Comparison of ENCODE assay signal across 14 cellular contexts in genomic region chr13:28582225-28582891, GRCh38.
DNase-seq lines count a peak whose midpoint lies in the region; ATAC-seq and TF ChIP-seq lines count a peak whose summit lies in the region.
"Had no signal": no experiment of that assay in that cellular context is flagged by ENCODE, and none has a peak within 500 bp of the region (broad histone marks: within the 10 kb centered on the region; RNA-seq: fewer than 3 reads in every experiment).

No MANE protein-coding gene starts in this region.

- peak overlapping the region; percentile 27; the same call in 1 of the 2 replicates for H3K9ac ChIP-seq in OCI-LY3 (ENCODE audit: low read length)
- H3K9ac ChIP-seq: KMS-11 had no signal

- H3K27me3 ChIP-seq in DOHH2 (ENCODE audit: control insufficient read depth, low read length) (peaks cover 7% of the 10 kb centered on the region), OCI-LY3 (ENCODE audit: low read depth, low read length) (no peaks in the 10 kb centered on the region), left lung (no peaks in the 10 kb centered on the region)

- peak overlapping the region; percentile 93 for H2AFZ ChIP-seq in OCI-LY3 (ENCODE audit: low read depth, low read length)

- 0 out of 2 replicates have a peak overlapping the region, but pooled peaks have one; percentile 11 for H3K4me2 ChIP-seq in DOHH2 (ENCODE audit: low read length)
- peak overlapping the region; percentile 59 for H3K4me2 ChIP-seq in OCI-LY3 (ENCODE audit: low read length)
- H3K4me2 ChIP-seq: KMS-11 had no signal

- TF ChIP-seq CTCF in DOHH2 (IDR thresholded peaks at IDR 0.05; ENCODE audit: low read depth, low read length, poor library complexity, severe bottlenecking) (no peak), OCI-LY3 (IDR thresholded peaks at IDR 0.05; ENCODE audit: low read depth, low read length) (no peak), left lung (IDR thresholded peaks at IDR 0.05) (no peak)

- peak; percentile 54 for ATAC-seq in GM18909 (IDR thresholded peaks at IDR 0.05; ENCODE audit: poor library complexity, unreplicated experiment)
- peak; percentile 15 for ATAC-seq in left lung

- H3K9me3 ChIP-seq in DOHH2 (ENCODE audit: control insufficient read depth, insufficient read depth, low read length) (no peaks in the 10 kb centered on the region), OCI-LY3 (ENCODE audit: insufficient read depth, low read length) (no peaks in the 10 kb centered on the region), left lung (no peaks in the 10 kb centered on the region)

- H3K79me2 ChIP-seq in DOHH2 (ENCODE audit: control insufficient read depth, low read length) (no peaks in the 10 kb centered on the region), OCI-LY3 (ENCODE audit: low read length) (no peaks in the 10 kb centered on the region)

- H4K20me1 ChIP-seq in DOHH2 (ENCODE audit: control insufficient read depth, insufficient read depth, low read depth, low read length): no peaks in the 10 kb centered on the region
- H4K20me1 ChIP-seq in OCI-LY3 (ENCODE audit: insufficient read depth, low read length): no peaks in the 10 kb centered on the region

- H3K4me1 ChIP-seq in DOHH2 (ENCODE audit: control insufficient read depth, low read length): peaks cover 18% of the 10 kb centered on the region
- peaks cover 40% of the 10 kb centered on the region for H3K4me1 ChIP-seq in OCI-LY3 (ENCODE audit: low read length)
- peaks cover 0 to 23% of the 10 kb centered on the region in 2 donors for H3K4me1 ChIP-seq in left lung

- H3K9me2 ChIP-seq in DOHH2 (replicated peaks; ENCODE audit: control insufficient read depth, low read length): no peaks in the 10 kb centered on the region

- H3F3A ChIP-seq in DOHH2 (ENCODE audit: control insufficient read depth, insufficient read depth): no peaks in the 10 kb centered on the region

- H3K4me3 ChIP-seq in DOHH2 (ENCODE audit: low read length) (no peak overlapping the region), OCI-LY3 (ENCODE audit: low read length) (peak overlapping the region; percentile 20), left lung (no peak overlapping the region)
- H3K4me3 ChIP-seq: dorsolateral prefrontal cortex had no signal

- no peak for DNase-seq in left lung
- no peak for DNase-seq in NCI-H2171 (lab: John Stamatoyannopoulos, UW)
- DNase-seq in activated CD8-positive, alpha-beta memory T cell treated with anti-CD3 and anti-CD28 coated beads, Interleukin-2, amount 50 U/mL, for 48 hours: no peak
- no peak for DNase-seq in NCI-H187 (lab: John Stamatoyannopoulos, UW)
- DNase-seq: activated B cell treated with CpG ODN at 0.5 μM for 24 hours; activated naive CD4-positive, alpha-beta T cell; dorsolateral prefrontal cortex; mammary epithelial cell; NCI-H345; Right ventricle myocardium superior had no signal

- intact Hi-C loops in left lung (cut with DNase I): no loop called here

- H3K36me3 ChIP-seq in DOHH2 (ENCODE audit: control insufficient read depth, low read length) (no peaks in the 10 kb centered on the region), OCI-LY3 (replicated peaks; ENCODE audit: low read depth, low read length) (no peaks in the 10 kb centered on the region), left lung (no peaks in the 10 kb centered on the region)

- H3K27ac ChIP-seq in DOHH2 (ENCODE audit: low read depth, low read length): no peak overlapping the region
- no peak overlapping the region for H3K27ac ChIP-seq in OCI-LY3 (ENCODE audit: low read length)
- H3K27ac ChIP-seq in left lung: no peak overlapping the region
- H3K27ac ChIP-seq: dorsolateral prefrontal cortex, KMS-11 had no signal
